ENCODE assay signal across 13 cellular contexts in the genomic region with DNA sequence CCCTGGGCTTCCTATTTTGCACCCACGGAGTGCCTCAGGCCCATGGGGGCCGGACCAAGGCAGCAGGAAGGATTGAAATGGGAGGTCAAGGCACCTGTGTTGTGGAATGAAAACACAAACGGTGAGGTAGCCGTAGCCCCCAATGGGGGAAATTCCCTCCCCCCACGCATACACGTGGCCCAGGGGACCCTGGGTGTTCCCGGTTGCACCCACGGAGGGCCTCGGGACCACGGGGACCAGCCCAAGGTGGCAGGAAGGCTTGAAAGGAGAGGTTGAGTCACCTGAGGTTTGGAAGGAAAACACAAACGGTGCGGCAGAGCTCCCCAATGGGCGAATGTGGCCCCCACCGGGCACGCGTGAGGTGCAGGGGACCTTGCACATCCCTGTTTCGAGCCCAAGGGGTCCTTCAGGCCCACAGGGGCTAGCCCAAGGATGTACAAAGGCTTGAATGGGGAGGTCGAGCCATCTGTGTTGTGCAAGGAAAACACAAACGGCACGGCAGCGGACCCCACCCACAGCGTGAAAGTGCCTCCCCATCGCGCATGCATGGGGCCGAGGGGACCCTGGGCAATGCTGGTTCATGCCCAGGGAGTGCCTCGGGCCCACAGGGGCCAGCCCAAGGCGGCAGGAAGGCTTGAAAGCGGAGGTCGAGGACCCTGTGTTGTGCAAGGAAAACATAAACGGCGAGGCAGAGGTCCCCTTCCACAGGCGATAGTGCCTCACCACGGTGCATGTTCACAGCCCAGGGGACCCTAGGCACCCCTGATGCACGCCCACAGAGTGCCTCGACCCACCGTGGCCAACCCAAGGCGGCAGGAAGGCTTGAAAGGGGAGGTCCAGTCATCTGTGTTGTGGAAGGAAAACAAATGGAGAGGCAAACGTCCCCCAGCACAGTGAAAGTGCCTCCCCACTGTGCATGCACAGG.
DNase-seq lines count a peak whose midpoint lies in the region; ATAC-seq and TF ChIP-seq lines count a peak whose summit lies in the region.
"Had no signal": no experiment of that assay in that cellular context is flagged by ENCODE, and none has a peak within 500 bp of the region (broad histone marks: within the 10 kb centered on the region; RNA-seq: fewer than 3 reads in every experiment).

No MANE protein-coding gene starts in this region.

- H3K9me3 ChIP-seq in endodermal cell (ENCODE audit: control insufficient read depth, low read length) = peaks cover 21% of the 10 kb centered on the region
- H3K9me3 ChIP-seq: thyroid gland had no signal

- H3K4me1 Mint-ChIP-seq in endodermal cell (no peaks in the 10 kb centered on the region), osteocyte (ENCODE audit: unreplicated experiment) (no peaks in the 10 kb centered on the region)

- H3K4me3 Mint-ChIP-seq in endodermal cell (no peak overlapping the region), osteocyte (ENCODE audit: unreplicated experiment) (no peak overlapping the region)

- H3K4me3 ChIP-seq in endodermal cell (ENCODE audit: low read length) = no peak overlapping the region
- H3K4me3 ChIP-seq: GM12878, SJSA1, thyroid gland had no signal

- H3K9me3 Mint-ChIP-seq in endodermal cell (peaks cover 100% of the 10 kb centered on the region), osteocyte (ENCODE audit: unreplicated experiment) (peaks cover 4% of the 10 kb centered on the region)

- WGBS in endodermal cell (ENCODE audit: insufficient coverage in 1 of 2, insufficient read length in 1 of 2), 2 experiments = 71 to 80% methylated on average over 23 to 38 of the region's 38 CpGs

- H3K36me3 Mint-ChIP-seq in endodermal cell (ENCODE audit: low read depth) (peaks cover 2% of the 10 kb centered on the region), osteocyte (ENCODE audit: unreplicated experiment) (no peaks in the 10 kb centered on the region)

- no peak overlapping the region for H3K27ac Mint-ChIP-seq in endodermal cell
- no peak overlapping the region for H3K27ac Mint-ChIP-seq in osteocyte (ENCODE audit: unreplicated experiment)

- ATAC-seq in GM21723 (IDR thresholded peaks at IDR 0.05; ENCODE audit: unreplicated experiment) = no peak
- ATAC-seq: GM12878 had no signal

- H3K27ac ChIP-seq in endodermal cell (ENCODE audit: low read depth, low read length) = no peak overlapping the region
- H3K27ac ChIP-seq: brain microvascular endothelial cell, SJSA1, thyroid gland had no signal

- DNase-seq in Ammon's horn (ENCODE audit: low spot score) (peak; percentile 0), GM03348 (ENCODE audit: low spot score) (peak; percentile 2), endodermal cell (peak; percentile 22), osteocyte (ENCODE audit: extremely low spot score, unreplicated experiment) (peak; percentile 82), Kasumi-1 (lab: John Stamatoyannopoulos, UW) (no peak), T1000 (lab: John Stamatoyannopoulos, UW) (no peak), NCI-H510A treated with DMSO at 0.1 percent for 48 hours (lab: John Stamatoyannopoulos, UW) (no peak)
- DNase-seq: brain microvascular endothelial cell, NCI-H524 treated with DMSO at 0.1 percent for 48 hours had no signal

- no peaks in the 10 kb centered on the region for H3K27me3 ChIP-seq in endodermal cell (ENCODE audit: control insufficient read depth, insufficient read depth, low read length, poor library complexity, severe bottlenecking)
- H3K27me3 ChIP-seq: brain microvascular endothelial cell, SJSA1, thyroid gland had no signal

- no peak overlapping the region for H3K9ac ChIP-seq in endodermal cell (ENCODE audit: extremely low read depth, low read length, poor library complexity, severe bottlenecking)

- TF ChIP-seq CTCF in endodermal cell (conservative IDR thresholded peaks at IDR 0.05) = no peak
- TF ChIP-seq CTCF in osteocyte (IDR thresholded peaks at IDR 0.05) = no peak

- H3K27me3 Mint-ChIP-seq in endodermal cell (ENCODE audit: insufficient read depth) (peaks cover 6% of the 10 kb centered on the region), osteocyte (ENCODE audit: unreplicated experiment) (no peaks in the 10 kb centered on the region)

- H3K4me1 ChIP-seq in endodermal cell (ENCODE audit: control insufficient read depth, insufficient read depth, low read length) = no peaks in the 10 kb centered on the region
- H3K4me1 ChIP-seq: SJSA1, thyroid gland had no signal

- no peaks in the 10 kb centered on the region for H3K36me3 ChIP-seq in endodermal cell (ENCODE audit: control insufficient read depth, insufficient read depth, low read length)
- H3K36me3 ChIP-seq: brain microvascular endothelial cell, SJSA1, thyroid gland had no signal

Comparison
In these comparisons a context has a peak if more than half of its experiments do, and no peak if none do; other contexts are left out.
1. DNase-seq: peak in Ammon's horn (single experiment), GM03348 (single experiment), endodermal cell (single experiment) and osteocyte (single experiment); none in Kasumi-1 (0 of 2), T1000 (single experiment) and NCI-H510A treated with DMSO at 0.1 percent for 48 hours (single experiment).